In the genomic region with DNA sequence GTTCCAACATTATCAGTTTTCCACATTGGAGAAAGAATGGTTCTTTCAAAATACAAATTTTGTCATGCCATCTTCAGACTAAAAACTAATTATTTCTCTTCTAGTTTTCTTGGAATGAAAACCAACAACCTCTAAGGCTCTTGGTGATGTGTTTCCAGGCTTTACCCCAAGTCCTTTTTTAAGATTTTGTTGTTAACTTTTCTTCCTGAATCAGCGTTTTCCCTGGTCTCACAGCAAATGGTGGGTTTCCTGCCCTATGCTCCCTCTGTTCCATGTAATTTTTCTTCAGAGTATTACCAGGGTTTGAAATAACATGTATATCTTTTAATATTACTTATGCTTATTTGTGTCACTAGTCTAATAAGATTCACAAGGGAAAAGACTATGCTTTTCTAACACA, we compare ENCODE assay signal across 33 cellular contexts.
"Had no signal": no experiment of that assay in that cellular context is flagged by ENCODE, and none has a peak within 500 bp of the region (broad histone marks: within the 10 kb centered on the region; RNA-seq: fewer than 3 reads in every experiment).

No MANE protein-coding gene starts in this region.

- H3K36me3 ChIP-seq: adrenal gland, ascending aorta, brain microvascular endothelial cell, breast epithelium, cardiac muscle cell had no signal

- H3K9me3 ChIP-seq: adrenal gland, ascending aorta, body of pancreas had no signal

- H3K4me1 ChIP-seq: adrenal gland, ascending aorta, body of pancreas, breast epithelium had no signal

- FAIRE-seq: astrocyte, bronchial epithelial cell, colon had no signal

- H3K4me3 ChIP-seq: adrenal gland, ascending aorta, body of pancreas, breast epithelium, cardiac muscle cell had no signal

- DNase-seq: activated effector memory CD4-positive, alpha-beta T cell treated with anti-CD3 and anti-CD28 coated beads, Interleukin-2, amount 50 U/mL, for 16 hours; activated effector memory CD4-positive, alpha-beta T cell treated with Interleukin-2 at 50 U/mL for 16 hours; activated gamma-delta T cell; activated gamma-delta T cell treated with Interleukin-2 at 50 U/mL for 16 hours; activated naive CD4-positive, alpha-beta T cell; activated naive CD4-positive, alpha-beta T cell treated with anti-CD3 and anti-CD28 coated beads for 36 hours; activated naive CD4-positive, alpha-beta T cell treated with anti-CD3 and anti-CD28 coated beads, Interleukin-2, amount 10 ng/mL, durations not matched to agents 7 days and 5 days; activated naive CD4-positive, alpha-beta T cell treated with anti-CD3 and anti-CD28 coated beads, Interleukin-2, amount 50 U/mL, for 16 hours; activated naive CD4-positive, alpha-beta T cell treated with Interleukin-2 at 50 U/mL for 16 hours; activated naive CD8-positive, alpha-beta T cell treated with anti-CD3 and anti-CD28 coated beads for 36 hours; activated naive CD8-positive, alpha-beta T cell treated with anti-CD3 and anti-CD28 coated beads, Interleukin-2, amount 10 ng/mL, durations not matched to agents 7 days and 5 days; activated naive CD8-positive, alpha-beta T cell treated with anti-CD3 and anti-CD28 coated beads, Interleukin-2, amount 50 U/mL, for 24 hours; activated T-cell treated with anti-CD3 and anti-CD28 coated beads, Interleukin-2, amount 50 U/mL, for 4 hours; activated T-cell treated with anti-CD3 and anti-CD28 coated beads, Interleukin-2, amount 50 U/mL, for 48 hours; activated T-cell treated with anti-CD3 and anti-CD28 coated beads, Interleukin-2, amount 50 U/mL, for 72 hours; adrenal gland; amniotic stem cell; amygdala; anterior cingulate cortex; aorta; body of pancreas; brain microvascular endothelial cell; caudate nucleus; central memory CD4-positive, alpha-beta T cell; cerebellar nuclear complex had no signal

- H3K27me3 ChIP-seq: adrenal gland, ascending aorta, body of pancreas, brain microvascular endothelial cell, breast epithelium, cardiac muscle cell had no signal

- H3K27ac ChIP-seq: adrenal gland, ascending aorta, body of pancreas, brain microvascular endothelial cell, breast epithelium, cardiac muscle cell had no signal

- ATAC-seq: activated naive CD4-positive, alpha-beta T cell treated with anti-CD3 and anti-CD28 coated beads, Interleukin-2, amount 50 U/mL, for 72 hours; activated naive CD8-positive, alpha-beta T cell treated with anti-CD3 and anti-CD28 coated beads, Interleukin-2, amount 50 U/mL, for 24 hours; activated T-cell treated with anti-CD3 and anti-CD28 coated beads, Interleukin-2, amount 50 U/mL, for 4 hours; activated T-cell treated with anti-CD3 and anti-CD28 coated beads, Interleukin-2, amount 50 U/mL, for 72 hours; activated T-helper 17 cell treated with anti-CD3 and anti-CD28 coated beads, Interleukin-2, amount 50 U/mL, for 72 hours; body of pancreas had no signal
